1 cellular context compared by ENCODE assay signal in the genomic region with DNA sequence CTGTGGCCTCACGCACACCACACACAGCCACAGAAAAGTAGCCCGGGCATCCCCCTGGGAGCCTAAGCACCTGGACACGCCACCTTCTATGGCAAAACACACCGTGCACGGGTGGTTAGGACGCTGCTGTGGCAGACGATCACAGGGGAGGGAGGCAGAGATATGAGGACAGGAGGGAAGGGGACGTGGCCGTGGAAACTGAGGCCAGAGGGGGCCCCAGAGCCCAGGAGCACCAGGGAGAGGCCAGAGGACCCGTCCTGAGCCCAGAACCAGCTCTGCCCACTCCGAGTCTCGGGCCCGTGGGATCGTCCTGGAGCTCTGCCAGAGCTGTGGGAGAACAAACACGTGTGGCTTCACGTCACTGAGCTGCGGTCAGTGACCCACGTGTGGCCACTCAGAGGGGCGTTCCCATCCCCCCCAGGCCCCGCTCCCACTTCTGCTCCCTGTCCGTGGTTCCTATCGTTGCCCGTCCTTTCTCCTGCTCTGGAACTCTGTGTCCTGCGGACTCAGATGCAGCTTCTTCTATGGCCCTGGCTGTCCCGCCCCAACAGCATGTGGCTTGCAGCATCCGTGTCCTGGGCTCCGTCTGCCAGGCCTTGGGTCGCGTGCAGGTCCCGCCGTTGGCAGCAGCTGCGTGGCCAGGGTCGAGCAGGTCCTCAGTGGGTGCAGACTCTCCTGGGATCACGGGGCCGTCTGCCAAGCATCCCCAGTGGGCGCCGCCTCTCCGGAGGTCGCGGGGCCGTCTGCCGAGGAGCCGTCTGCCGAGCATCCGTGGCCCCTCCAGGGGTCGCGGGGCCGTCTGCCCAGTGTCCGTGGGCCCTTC.
TF ChIP-seq lines count a peak whose summit lies in the region.

No MANE protein-coding gene starts in this region.

TF ChIP-seq in GM23338, 12 proteins besides CTCF, POLR2A, EP300 and RAD21 (continued from another document):
- TF ChIP-seq, protein P1, sequence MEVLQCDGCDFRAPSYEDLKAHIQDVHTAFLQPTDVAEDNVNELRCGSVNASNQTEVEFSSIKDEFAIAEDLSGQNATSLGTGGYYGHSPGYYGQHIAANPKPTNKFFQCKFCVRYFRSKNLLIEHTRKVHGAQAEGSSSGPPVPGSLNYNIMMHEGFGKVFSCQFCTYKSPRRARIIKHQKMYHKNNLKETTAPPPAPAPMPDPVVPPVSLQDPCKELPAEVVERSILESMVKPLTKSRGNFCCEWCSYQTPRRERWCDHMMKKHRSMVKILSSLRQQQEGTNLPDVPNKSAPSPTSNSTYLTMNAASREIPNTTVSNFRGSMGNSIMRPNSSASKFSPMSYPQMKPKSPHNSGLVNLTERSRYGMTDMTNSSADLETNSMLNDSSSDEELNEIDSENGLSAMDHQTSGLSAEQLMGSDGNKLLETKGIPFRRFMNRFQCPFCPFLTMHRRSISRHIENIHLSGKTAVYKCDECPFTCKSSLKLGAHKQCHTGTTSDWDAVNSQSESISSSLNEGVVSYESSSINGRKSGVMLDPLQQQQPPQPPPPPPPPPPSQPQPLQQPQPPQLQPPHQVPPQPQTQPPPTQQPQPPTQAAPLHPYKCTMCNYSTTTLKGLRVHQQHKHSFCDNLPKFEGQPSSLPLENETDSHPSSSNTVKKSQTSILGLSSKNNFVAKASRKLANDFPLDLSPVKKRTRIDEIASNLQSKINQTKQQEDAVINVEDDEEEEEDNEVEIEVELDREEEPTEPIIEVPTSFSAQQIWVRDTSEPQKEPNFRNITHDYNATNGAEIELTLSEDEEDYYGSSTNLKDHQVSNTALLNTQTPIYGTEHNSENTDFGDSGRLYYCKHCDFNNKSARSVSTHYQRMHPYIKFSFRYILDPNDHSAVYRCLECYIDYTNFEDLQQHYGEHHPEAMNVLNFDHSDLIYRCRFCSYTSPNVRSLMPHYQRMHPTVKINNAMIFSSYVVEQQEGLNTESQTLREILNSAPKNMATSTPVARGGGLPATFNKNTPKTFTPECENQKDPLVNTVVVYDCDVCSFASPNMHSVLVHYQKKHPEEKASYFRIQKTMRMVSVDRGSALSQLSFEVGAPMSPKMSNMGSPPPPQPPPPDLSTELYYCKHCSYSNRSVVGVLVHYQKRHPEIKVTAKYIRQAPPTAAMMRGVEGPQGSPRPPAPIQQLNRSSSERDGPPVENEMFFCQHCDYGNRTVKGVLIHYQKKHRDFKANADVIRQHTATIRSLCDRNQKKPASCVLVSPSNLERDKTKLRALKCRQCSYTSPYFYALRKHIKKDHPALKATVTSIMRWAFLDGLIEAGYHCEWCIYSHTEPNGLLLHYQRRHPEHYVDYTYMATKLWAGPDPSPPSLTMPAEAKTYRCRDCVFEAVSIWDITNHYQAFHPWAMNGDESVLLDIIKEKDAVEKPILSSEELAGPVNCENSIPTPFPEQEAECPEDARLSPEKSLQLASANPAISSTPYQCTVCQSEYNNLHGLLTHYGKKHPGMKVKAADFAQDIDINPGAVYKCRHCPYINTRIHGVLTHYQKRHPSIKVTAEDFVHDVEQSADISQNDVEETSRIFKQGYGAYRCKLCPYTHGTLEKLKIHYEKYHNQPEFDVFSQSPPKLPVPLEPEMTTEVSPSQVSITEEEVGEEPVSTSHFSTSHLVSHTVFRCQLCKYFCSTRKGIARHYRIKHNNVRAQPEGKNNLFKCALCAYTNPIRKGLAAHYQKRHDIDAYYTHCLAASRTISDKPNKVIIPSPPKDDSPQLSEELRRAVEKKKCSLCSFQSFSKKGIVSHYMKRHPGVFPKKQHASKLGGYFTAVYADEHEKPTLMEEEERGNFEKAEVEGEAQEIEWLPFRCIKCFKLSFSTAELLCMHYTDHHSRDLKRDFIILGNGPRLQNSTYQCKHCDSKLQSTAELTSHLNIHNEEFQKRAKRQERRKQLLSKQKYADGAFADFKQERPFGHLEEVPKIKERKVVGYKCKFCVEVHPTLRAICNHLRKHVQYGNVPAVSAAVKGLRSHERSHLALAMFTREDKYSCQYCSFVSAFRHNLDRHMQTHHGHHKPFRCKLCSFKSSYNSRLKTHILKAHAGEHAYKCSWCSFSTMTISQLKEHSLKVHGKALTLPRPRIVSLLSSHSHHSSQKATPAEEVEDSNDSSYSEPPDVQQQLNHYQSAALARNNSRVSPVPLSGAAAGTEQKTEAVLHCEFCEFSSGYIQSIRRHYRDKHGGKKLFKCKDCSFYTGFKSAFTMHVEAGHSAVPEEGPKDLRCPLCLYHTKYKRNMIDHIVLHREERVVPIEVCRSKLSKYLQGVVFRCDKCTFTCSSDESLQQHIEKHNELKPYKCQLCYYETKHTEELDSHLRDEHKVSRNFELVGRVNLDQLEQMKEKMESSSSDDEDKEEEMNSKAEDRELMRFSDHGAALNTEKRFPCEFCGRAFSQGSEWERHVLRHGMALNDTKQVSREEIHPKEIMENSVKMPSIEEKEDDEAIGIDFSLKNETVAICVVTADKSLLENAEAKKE (CRISPR knock-in tag; IDR thresholded peaks at IDR 0.05), result no peak
- no peak for TF ChIP-seq ZNF114 (CRISPR knock-in tag; IDR thresholded peaks at IDR 0.05)
